29 cellular contexts compared by ENCODE assay signal in the genomic region with DNA sequence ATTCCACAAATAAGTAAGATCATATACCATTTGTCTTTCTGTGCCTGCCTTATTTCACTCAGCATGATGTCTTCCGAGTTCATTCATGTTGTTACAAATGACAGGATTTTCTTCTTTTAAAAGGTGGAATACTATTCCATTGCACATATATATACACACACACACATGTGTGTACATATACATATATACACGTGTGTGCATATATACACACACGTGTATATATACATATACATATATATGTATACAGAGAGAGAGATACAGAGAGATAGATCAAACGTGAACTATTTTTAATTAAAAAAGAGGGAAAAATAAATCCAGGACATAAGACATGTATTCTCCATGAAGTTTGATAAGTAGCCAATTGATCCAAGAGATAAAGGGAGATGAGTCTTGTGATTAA.
DNase-seq lines count a peak whose midpoint lies in the region; ATAC-seq, FAIRE-seq and TF ChIP-seq lines count a peak whose summit lies in the region.
"Had no signal": no experiment of that assay in that cellular context is flagged by ENCODE, and none has a peak within 500 bp of the region (broad histone marks: within the 10 kb centered on the region; RNA-seq: fewer than 3 reads in every experiment).

No MANE protein-coding gene starts in this region.

- CTCF ChIA-PET in HepG2 (lab: Yijun Ruan, JAX; ENCODE audit: low intra/inter-chr PET ratio, low total read pairs): no interaction called here

- in situ Hi-C loops in HepG2 (cut with HindIII; ENCODE audit: extremely low pct_ligation_motif_present, low pct_unique_long_range_greater_than_20kb): no loop called here

- no peak for TF ChIP-seq RAD21 in HepG2 (CRISPR knock-in tag; IDR thresholded peaks at IDR 0.05)

- ATAC-seq in HepG2 (no peak), right lobe of liver (no peak)
- ATAC-seq: A549; CD8-positive, alpha-beta T cell had no signal

- H4K20me1 ChIP-seq in HepG2 (ENCODE audit: insufficient read depth, low read length): no peaks in the 10 kb centered on the region
- H4K20me1 ChIP-seq: BLaER1; BLaER1 treated with 17β-estradiol and CSF1 and Interleukin-3, amounts not matched to agents 10 nM and 100 nM had no signal

- WGBS in HepG2 (ENCODE audit: low lambda C conversion rate): 2% methylated on average over 4 of the region's 4 CpGs
- WGBS in right lobe of liver (ENCODE audit: insufficient coverage, low coverage, low lambda C conversion rate, missing lambda C conversion rate): 61% methylated on average over 4 of the region's 4 CpGs

- H3K36me3 ChIP-seq in HepG2 (replicated peaks in 1 of 2; ENCODE audit: control insufficient read depth in 1 of 2, insufficient read depth in 2 of 2, low read length in 2 of 2): no peaks in the 10 kb centered on the region
- H3K36me3 ChIP-seq in right lobe of liver: no peaks in the 10 kb centered on the region
- H3K36me3 ChIP-seq: BE2C; BLaER1; BLaER1 treated with 17β-estradiol and CSF1 and Interleukin-3, amounts not matched to agents 10 nM and 100 nM had no signal

- TF ChIP-seq CTCF in HepG2 (CRISPR knock-in tag; IDR thresholded peaks at IDR 0.05): no peak
- TF ChIP-seq CTCF in right lobe of liver (IDR thresholded peaks at IDR 0.05): no peak

- no peaks in the 10 kb centered on the region for H3K79me2 ChIP-seq in HepG2 (ENCODE audit: insufficient read depth, low read length)

- BruUV-seq in HepG2 (replicated peaks; lab: Mats Ljungman, UMichigan): no TSS peak

- TF ChIP-seq POLR2A in HepG2 (IDR thresholded peaks at IDR 0.05; ENCODE audit: insufficient read depth in 1 of 2, low read depth in 2 of 2, low read length in 2 of 2) (no peak), right lobe of liver (IDR thresholded peaks at IDR 0.05) (no peak)

- H3K27ac ChIP-seq in HepG2 (ENCODE audit: extremely low read length, insufficient read depth, low read length): no peak overlapping the region
- H3K27ac ChIP-seq in right lobe of liver: no peak overlapping the region
- H3K27ac ChIP-seq: 22Rv1; A549; BLaER1; BLaER1 treated with 17β-estradiol and CSF1 and Interleukin-3, amounts not matched to agents 10 nM and 100 nM; C4-2B had no signal

- no peak for DNase-seq in HepG2 (ENCODE audit: low spot score)
- DNase-seq in right lobe of liver: no peak
- DNase-seq: 8988T; ACHN; AML-193; BE2C; C1 segment of cervical spinal cord; Caco-2; Calu3; CD4-positive, alpha-beta memory T cell; CD4-positive, alpha-beta T cell; CD4-positive, CD25-positive, alpha-beta regulatory T cell; CD8-positive, alpha-beta memory T cell; CD8-positive, alpha-beta T cell; COR-L47; DMS 273 treated with DMSO at 0.1 percent for 48 hours; DMS153; DMS53; DMS79; DMS79 treated with DMSO at 0.1 percent for 48 hours; DND-41; EL had no signal

- H3K27me3 ChIP-seq in HepG2 (ENCODE audit: control insufficient read depth in 1 of 2, insufficient read depth in 2 of 2, low read length in 2 of 2) (no peaks in the 10 kb centered on the region), right lobe of liver (no peaks in the 10 kb centered on the region)
- H3K27me3 ChIP-seq: BE2C; BLaER1; BLaER1 treated with 17β-estradiol and CSF1 and Interleukin-3, amounts not matched to agents 10 nM and 100 nM had no signal

- no peak overlapping the region for H2AFZ ChIP-seq in HepG2 (ENCODE audit: low read length)

- peaks cover 6% of the 10 kb centered on the region; the same call in 1 of the 2 replicates for H3K4me1 ChIP-seq in HepG2 (ENCODE audit: insufficient read depth, low read length)
- no peaks in the 10 kb centered on the region for H3K4me1 ChIP-seq in right lobe of liver
- H3K4me1 ChIP-seq: BE2C, BLaER1 had no signal

- FAIRE-seq in HepG2 (lab: Jason Lieb, UNC): no peak
- FAIRE-seq: A204.1, A549, D721Med had no signal

- H3K9ac ChIP-seq in HepG2 (ENCODE audit: insufficient read depth, low read depth, low read length): no peak overlapping the region
- H3K9ac ChIP-seq: BLaER1; BLaER1 treated with 17β-estradiol and CSF1 and Interleukin-3, amounts not matched to agents 10 nM and 100 nM had no signal

- no peaks in the 10 kb centered on the region for H3K9me3 ChIP-seq in HepG2 (ENCODE audit: low read length)
- H3K9me3 ChIP-seq in right lobe of liver: no peaks in the 10 kb centered on the region
- H3K9me3 ChIP-seq: A549; BE2C; BLaER1; BLaER1 treated with 17β-estradiol and CSF1 and Interleukin-3, amounts not matched to agents 10 nM and 100 nM; Caco-2 had no signal

- no peak overlapping the region for H3K4me2 ChIP-seq in HepG2 (ENCODE audit: low read depth, low read length)
- H3K4me2 ChIP-seq: A549; BLaER1; BLaER1 treated with 17β-estradiol and CSF1 and Interleukin-3, amounts not matched to agents 10 nM and 100 nM had no signal

- POLR2A ChIA-PET in HepG2 (lab: Yijun Ruan, JAX): no interaction called here

- no peak overlapping the region for H3K4me3 ChIP-seq in HepG2 (replicated peaks in 1 of 3; ENCODE audit: insufficient read depth in 1 of 3, low read depth in 2 of 3, low read length in 3 of 3)
- H3K4me3 ChIP-seq in right lobe of liver: no peak overlapping the region
- H3K4me3 ChIP-seq: A549; BLaER1; BLaER1 treated with 17β-estradiol and CSF1 and Interleukin-3, amounts not matched to agents 10 nM and 100 nM had no signal

- no peak for TF ChIP-seq EP300 in HepG2 (IDR thresholded peaks at IDR 0.05; ENCODE audit: low read depth in 2 of 2, low read length in 2 of 2)
- no peak for TF ChIP-seq EP300 in HepG2 (CRISPR knock-in tag; IDR thresholded peaks at IDR 0.05; ENCODE audit: borderline replicate concordance)

- intact Hi-C loops in HepG2 (cut with micrococcal nuclease; ENCODE audit: unreplicated experiment) (no loop called here), right lobe of liver (cut with DNase I) (no loop called here)

TF ChIP-seq in HepG2, 621 proteins besides CTCF, POLR2A, EP300 and RAD21:
- TF ChIP-seq, protein P1, sequence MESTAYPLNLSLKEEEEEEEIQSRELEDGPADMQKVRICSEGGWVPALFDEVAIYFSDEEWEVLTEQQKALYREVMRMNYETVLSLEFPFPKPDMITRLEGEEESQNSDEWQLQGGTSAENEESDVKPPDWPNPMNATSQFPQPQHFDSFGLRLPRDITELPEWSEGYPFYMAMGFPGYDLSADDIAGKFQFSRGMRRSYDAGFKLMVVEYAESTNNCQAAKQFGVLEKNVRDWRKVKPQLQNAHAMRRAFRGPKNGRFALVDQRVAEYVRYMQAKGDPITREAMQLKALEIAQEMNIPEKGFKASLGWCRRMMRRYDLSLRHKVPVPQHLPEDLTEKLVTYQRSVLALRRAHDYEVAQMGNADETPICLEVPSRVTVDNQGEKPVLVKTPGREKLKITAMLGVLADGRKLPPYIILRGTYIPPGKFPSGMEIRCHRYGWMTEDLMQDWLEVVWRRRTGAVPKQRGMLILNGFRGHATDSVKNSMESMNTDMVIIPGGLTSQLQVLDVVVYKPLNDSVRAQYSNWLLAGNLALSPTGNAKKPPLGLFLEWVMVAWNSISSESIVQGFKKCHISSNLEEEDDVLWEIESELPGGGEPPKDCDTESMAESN (CRISPR knock-in tag; conservative IDR thresholded peaks at IDR 0.05): no peak
- TF ChIP-seq MNT (IDR thresholded peaks at IDR 0.05): peak; percentile 93
TF ChIP-seq in HepG2: peak in this region for 1.
